In genomic region chr1:31483012-31483946, GRCh38 we compare ENCODE assay signal across 8 cellular contexts.
DNase-seq lines count a peak whose midpoint lies in the region; ATAC-seq and TF ChIP-seq lines count a peak whose summit lies in the region.

No MANE protein-coding gene starts in this region.

- H3K4me3 ChIP-seq in fibroblast of mammary gland (ENCODE audit: control insufficient read depth, low read depth, low read length) (no peak overlapping the region), sigmoid colon (no peak overlapping the region)

- intact Hi-C loops in sigmoid colon (cut with DNase I), result no loop called here

- no peaks in the 10 kb centered on the region for H3K36me3 ChIP-seq in sigmoid colon

- H3K4me1 ChIP-seq in sigmoid colon, result no peaks in the 10 kb centered on the region

- H3K27me3 ChIP-seq in sigmoid colon, result no peaks in the 10 kb centered on the region

- peak in 3 of 4 donors; percentile 43 to 88 (median 60) for TF ChIP-seq EP300 in sigmoid colon (IDR thresholded peaks at IDR 0.05)

- H3K27ac ChIP-seq in sigmoid colon, result peak overlapping the region in 2 of 4 donors; percentile 55 to 58

- peak; percentile 83 for ATAC-seq in HG02938 (IDR thresholded peaks at IDR 0.05; ENCODE audit: unreplicated experiment)
- no peak for ATAC-seq in HG03280 (IDR thresholded peaks at IDR 0.05; ENCODE audit: unreplicated experiment)
- no peak for ATAC-seq in stimulated activated naive CD8-positive, alpha-beta T cell treated with anti-CD3 and anti-CD28 coated beads, Interleukin-15, Interleukin-2, amounts not matched to agents 100 U/mL and 50 U/mL, for 24 hours

- 25 to 43% methylated on average over 13 of the region's 13 CpGs for WGBS in sigmoid colon, 2 donors

- no peak for TF ChIP-seq POLR2A in sigmoid colon (IDR thresholded peaks at IDR 0.05)

- peak; percentile 86 for DNase-seq in EH (ENCODE audit: low read depth)
- peak; percentile 89 to 100 for DNase-seq in NOMO-1 (lab: John Stamatoyannopoulos, UW; ENCODE audit: unreplicated experiment in 2 of 2)
- peak; percentile 100 for DNase-seq in fibroblast of mammary gland (ENCODE audit: low read depth)
- DNase-seq in sigmoid colon, result peak; percentile 72
- DNase-seq in NCI-H1105 treated with DMSO at 0.1 percent for 48 hours (lab: John Stamatoyannopoulos, UW), result no peak
- DNase-seq in stimulated activated naive CD8-positive, alpha-beta T cell treated with anti-CD3 and anti-CD28 coated beads, Interleukin-15, Interleukin-2, amounts not matched to agents 100 U/mL and 50 U/mL, for 24 hours, result no peak

- no peaks in the 10 kb centered on the region for H3K9me3 ChIP-seq in sigmoid colon

- TF ChIP-seq CTCF in fibroblast of mammary gland (conservative IDR thresholded peaks at IDR 0.05; ENCODE audit: control insufficient read depth, insufficient read depth, low read depth, low read length), result no peak
- TF ChIP-seq CTCF in sigmoid colon (IDR thresholded peaks at IDR 0.05), result no peak

Comparison
In these comparisons a context has a peak if more than half of its experiments do, and no peak if none do; other contexts are left out.
1. DNase-seq: peak in EH (single experiment), NOMO-1 (2 of 2), fibroblast of mammary gland (single experiment) and sigmoid colon (single experiment); none in NCI-H1105 treated with DMSO at 0.1 percent for 48 hours (single experiment) and stimulated activated naive CD8-positive, alpha-beta T cell treated with anti-CD3 and anti-CD28 coated beads, Interleukin-15, Interleukin-2, amounts not matched to agents 100 U/mL and 50 U/mL, for 24 hours (single experiment).